ENCODE assay signal across 13 cellular contexts in the genomic region with DNA sequence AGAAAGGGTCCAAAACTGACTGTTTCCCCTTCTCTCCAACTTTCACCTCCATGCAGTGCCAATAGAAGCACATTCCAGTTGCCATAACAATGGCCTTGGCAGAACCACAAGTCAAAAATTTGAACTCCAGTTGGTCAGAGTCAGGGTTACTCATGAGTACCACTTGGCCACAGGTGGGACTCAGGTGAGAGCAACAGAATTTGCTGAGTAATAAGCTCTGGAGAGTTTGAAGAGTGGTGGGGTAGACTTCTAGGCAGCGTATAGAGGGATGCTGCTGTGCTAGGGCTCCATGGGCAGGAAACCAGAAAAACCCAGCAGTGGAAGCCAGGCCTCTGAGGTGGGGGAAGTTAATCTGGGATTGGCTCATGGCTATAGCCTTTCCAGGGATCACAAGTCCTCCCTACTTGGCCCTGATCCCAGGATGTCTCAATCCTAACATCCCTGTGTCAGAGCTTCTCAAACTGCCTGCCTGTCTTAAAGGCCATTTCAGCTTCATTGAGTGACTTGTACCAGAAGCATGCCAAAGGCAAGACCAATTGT. TPM values are rescaled to one million over a fixed set of nuclear protein-coding genes. Genes with fewer than 3 reads are reported as not detected.
DNase-seq lines count a peak whose midpoint lies in the region; ATAC-seq and TF ChIP-seq lines count a peak whose summit lies in the region.
"Had no signal": no experiment of that assay in that cellular context is flagged by ENCODE, and none has a peak within 500 bp of the region (broad histone marks: within the 10 kb centered on the region; RNA-seq: fewer than 3 reads in every experiment).

No MANE protein-coding gene starts in this region.

- DNase-seq in AG04450 (ENCODE audit: low read depth, low spot score) (peak; percentile 52), LHCN-M2 (ENCODE audit: low read depth) (peak; percentile 64), esophagus muscularis mucosa (ENCODE audit: extremely low spot score) (peak; percentile 92), lung microvascular endothelial cell (ENCODE audit: low read depth in 2 of 2) (peak; percentile 47 to 51), NOMO-1 treated with dmso at 0.1 percent for 144 hours (lab: John Stamatoyannopoulos, UW; ENCODE audit: unreplicated experiment) (no peak)
- DNase-seq: NCI-H187; SJCRH30; stimulated activated CD4-positive, alpha-beta T cell treated with anti-CD3 and anti-CD28 coated beads, Interleukin-15, amount 100 ng/mL, for 24 hours; stomach had no signal

- intact Hi-C loops in esophagus muscularis mucosa (cut with DNase I) = no loop called here

- POLR2A ChIA-PET in AG04450 (lab: Yijun Ruan, JAX) = no interaction called here

- no peak for TF ChIP-seq EP300 in esophagus muscularis mucosa (IDR thresholded peaks at IDR 0.05)

- ATAC-seq in HG02973 (IDR thresholded peaks at IDR 0.05; ENCODE audit: unreplicated experiment) (no peak), HG02610 (IDR thresholded peaks at IDR 0.05; ENCODE audit: unreplicated experiment) (no peak), GM18858 (IDR thresholded peaks at IDR 0.05; ENCODE audit: unreplicated experiment) (no peak)

- TF ChIP-seq POLR2A in esophagus muscularis mucosa (IDR thresholded peaks at IDR 0.05; ENCODE audit: low read depth) = no peak

- H3K36me3 ChIP-seq in esophagus muscularis mucosa = peaks cover 0 to 8% (median 3%) of the 10 kb centered on the region in 4 donors
- H3K36me3 ChIP-seq: SJCRH30 had no signal

- H3K27ac ChIP-seq in AG04450 (ENCODE audit: low read depth, low read length) (no peak overlapping the region), esophagus muscularis mucosa (replicated peaks in 1 of 4) (no peak overlapping the region)
- H3K27ac ChIP-seq: HL-60, SJCRH30, stomach had no signal

- H3K4me1 ChIP-seq in esophagus muscularis mucosa = peaks cover 11 to 19% (median 15%) of the 10 kb centered on the region in 4 donors
- H3K4me1 ChIP-seq: SJCRH30 had no signal

- CTCF ChIA-PET in AG04450 (lab: Charles Lee) = interaction anchor here (0.9 to 1.1 kb wide), 2 partner anchors 31 to 297 kb away, joined by 3 to 4 read pairs; no protein-coding TSS in a partner anchor

- no peaks in the 10 kb centered on the region for H3K9me3 ChIP-seq in AG04450 (ENCODE audit: control insufficient read depth, insufficient read depth, low read length)
- no peaks in the 10 kb centered on the region for H3K9me3 ChIP-seq in esophagus muscularis mucosa
- H3K9me3 ChIP-seq: SJCRH30, stomach had no signal

- TF ChIP-seq CTCF in AG04450 (IDR thresholded peaks at IDR 0.05; ENCODE audit: low read depth, low read length) = no peak
- TF ChIP-seq CTCF in esophagus muscularis mucosa (IDR thresholded peaks at IDR 0.05) = no peak

- no peak overlapping the region for H3K4me3 ChIP-seq in AG04450 (ENCODE audit: low read depth, low read length)
- H3K4me3 ChIP-seq in esophagus muscularis mucosa = no peak overlapping the region
- H3K4me3 ChIP-seq: SJCRH30, stomach had no signal

- WGBS in esophagus muscularis mucosa = 44% methylated on average over 1 of the region's 1 CpG

- H3K27me3 ChIP-seq in AG04450 (ENCODE audit: control insufficient read depth, insufficient read depth, low read length) (no peaks in the 10 kb centered on the region), esophagus muscularis mucosa (no peaks in the 10 kb centered on the region)
- H3K27me3 ChIP-seq: SJCRH30, stomach had no signal

RNA-seq across cellular contexts. Expression of a gene that starts 30.2 kb away (rescaled TPM):
- 68.1 and 74.1 TPM in 2 replicates for polyA plus RNA-seq in AG04450 (2011; rRNA removed)
- 110 and 113 TPM in 2 replicates for polyA minus RNA-seq in AG04450 (2011; rRNA and poly(A)+ RNA removed)
- total RNA-seq in LHCN-M2 (2014; rRNA removed) (32.8 and 36.8 TPM in 2 replicates), esophagus muscularis mucosa (10 to 100 TPM; 34.1 to 93.3 (median 57.4) TPM), lung microvascular endothelial cell (9.4 and 11.3 TPM in 2 replicates)
- 12.0 TPM for polyA plus RNA-seq in LHCN-M2 (2012)
